Comparison of ENCODE assay signal across 8 cellular contexts in the genomic region with DNA sequence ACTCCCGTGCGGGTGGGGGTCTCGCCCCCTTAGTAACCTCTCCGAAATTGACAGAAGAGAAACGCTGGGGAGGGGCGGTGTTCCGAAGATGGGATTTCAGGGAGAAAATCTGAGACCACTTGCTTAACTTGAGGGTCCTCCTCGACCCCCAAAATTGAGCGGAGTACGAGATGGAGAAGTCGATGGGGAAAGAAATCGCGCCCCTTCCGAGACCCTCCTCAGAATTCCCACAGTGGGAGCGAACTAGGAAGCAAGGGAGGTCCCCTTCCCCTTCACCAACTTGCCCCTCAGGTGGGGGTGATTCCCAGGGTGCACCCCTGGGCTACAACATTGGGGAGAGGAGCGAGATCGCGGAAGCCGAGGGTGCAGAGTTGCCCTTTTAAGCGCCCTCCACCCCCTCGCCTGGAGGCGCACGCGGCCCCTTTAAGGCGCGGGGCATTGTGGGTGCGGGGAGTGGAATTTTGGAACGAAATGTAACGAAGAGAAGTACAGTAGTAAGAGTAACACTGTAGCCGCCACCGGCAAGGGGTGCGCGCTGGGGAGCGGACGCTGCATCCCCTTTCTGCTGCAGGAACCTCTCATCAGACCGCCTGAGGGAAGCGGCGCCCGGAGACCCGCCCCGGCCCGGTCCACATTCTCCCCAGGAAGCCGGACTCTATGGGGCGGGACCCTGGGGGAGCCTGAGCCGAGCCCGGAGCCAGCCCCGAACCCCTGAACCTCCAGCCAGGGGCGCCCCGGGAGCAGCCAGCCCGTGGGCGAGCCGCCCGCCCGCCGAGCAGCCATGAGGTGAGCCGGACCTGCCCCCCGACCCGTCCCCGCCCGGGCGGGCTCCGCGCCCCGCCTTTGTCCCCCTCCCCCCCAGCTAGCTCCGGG. TPM values are rescaled to one million over a fixed set of nuclear protein-coding genes. Genes with fewer than 3 reads are reported as not detected.
A peak's percentile ranks its signal among the peaks of the same experiment; 100 is the strongest.
DNase-seq lines count a peak whose midpoint lies in the region; ATAC-seq and TF ChIP-seq lines count a peak whose summit lies in the region.

A gene (plus strand): TSS at position 489 of the 873 bp plus-strand sequence. CDS start 293 bp downstream, at position 782.

- DNase-seq in DMS53 (lab: John Stamatoyannopoulos, UW) (peak; percentile 91), RWPE1 (ENCODE audit: low spot score) (peak; percentile 86), fibroblast of peridontal ligament (ENCODE audit: extremely low read depth) (peak; percentile 70)
- peak; percentile 86 to 89 for DNase-seq in activated T-helper 1 cell treated with anti-CD3 and anti-CD28 coated beads, Interleukin-2, amount 50 U/mL, for 16 hours (ENCODE audit: low read depth in 1 of 2, low spot score in 1 of 2)
- peak; percentile 91 for DNase-seq in stimulated activated naive CD8-positive, alpha-beta T cell treated with anti-CD3 and anti-CD28 coated beads, Interleukin-15, Interleukin-2, amounts not matched to agents 100 U/mL and 50 U/mL, for 24 hours

- peak within 1 kb of the TSS; percentile 95 for H3K27ac ChIP-seq in RWPE1

- H3K36me3 Mint-ChIP-seq in IgD-negative memory B cell (peaks cover 3% of the 10 kb centered on the region), nephron (ENCODE audit: low read depth) (no peaks in the 10 kb centered on the region)

- no peak for TF ChIP-seq CTCF in RWPE1 (conservative IDR thresholded peaks at IDR 0.05; ENCODE audit: low read depth)
- no peak for TF ChIP-seq CTCF in nephron (IDR thresholded peaks at IDR 0.05; ENCODE audit: unreplicated experiment in 3 of 3)

- H3K4me3 Mint-ChIP-seq in IgD-negative memory B cell: peak within 1 kb of the TSS; percentile 91 to 99 (median 96)
- peak within 1 kb of the TSS; percentile 97 to 100 (median 97) for H3K4me3 Mint-ChIP-seq in nephron

- CTCF ChIA-PET in RWPE1 (lab: Yijun Ruan, JAX): interaction anchor here (0.6 kb wide), 1 partner anchor 108 kb away, joined by 3 read pairs; no protein-coding TSS in a partner anchor

- H3K9me3 Mint-ChIP-seq in IgD-negative memory B cell: no peaks in the 10 kb centered on the region
- H3K9me3 Mint-ChIP-seq in nephron: no peaks in the 10 kb centered on the region

- H3K27me3 Mint-ChIP-seq in IgD-negative memory B cell (peaks cover 2% of the 10 kb centered on the region), nephron (ENCODE audit: low read depth) (peaks cover 7% of the 10 kb centered on the region)

- H3K4me1 Mint-ChIP-seq in IgD-negative memory B cell (peaks cover 28 to 46% (median 43%) of the 10 kb centered on the region in 3 donors), nephron (peaks cover 15% of the 10 kb centered on the region)

- peak; percentile 43 for ATAC-seq in GM21529 (IDR thresholded peaks at IDR 0.05; ENCODE audit: unreplicated experiment)
- peak; percentile 56 for ATAC-seq in stimulated activated naive CD8-positive, alpha-beta T cell treated with anti-CD3 and anti-CD28 coated beads, Interleukin-15, Interleukin-2, amounts not matched to agents 100 U/mL and 50 U/mL, for 24 hours

- H3K27ac Mint-ChIP-seq in IgD-negative memory B cell: peak within 1 kb of the TSS; percentile 96 to 99 (median 98)
- H3K27ac Mint-ChIP-seq in nephron: peak within 1 kb of the TSS; percentile 79 to 97 (median 86)

- POLR2A ChIA-PET in RWPE1 (lab: Yijun Ruan, JAX; ENCODE audit: low non-redundant PET): interaction anchor here (0.6 to 1.3 kb wide), 2 partner anchors 21 to 245 kb away, joined by 3 to 7 read pairs; no protein-coding TSS in a partner anchor

RNA-seq across cellular contexts. Expression of the gene that starts here (rescaled TPM):
- 111 TPM for polyA plus RNA-seq in IgD-negative memory B cell

Comparison
In these comparisons a context has a peak if more than half of its experiments do, and no peak if none do; other contexts are left out.
1. Peak in every context shown above with its lines: DNase-seq, ATAC-seq and H3K27ac ChIP-seq.